8 cellular contexts compared by ENCODE assay signal in genomic region chrX:45758738-45759397, GRCh38.
DNase-seq lines count a peak whose midpoint lies in the region; ATAC-seq and TF ChIP-seq lines count a peak whose summit lies in the region.

No MANE protein-coding gene starts in this region.

- peaks cover 60% of the 10 kb centered on the region for H3K36me3 ChIP-seq in osteoblast (ENCODE audit: insufficient read depth, low read length)
- no peaks in the 10 kb centered on the region for H3K36me3 ChIP-seq in prostate gland

- TF ChIP-seq CTCF in osteoblast (IDR thresholded peaks at IDR 0.05; ENCODE audit: extremely low read depth, low read depth, low read length) (no peak), prostate gland (IDR thresholded peaks at IDR 0.05) (no peak)

- peaks cover 76% of the 10 kb centered on the region for H3K4me1 Mint-ChIP-seq in activated T-helper 1 cell treated with anti-CD3 and anti-CD28 coated beads, Interleukin-12 subunit alpha, Interleukin-12 subunit beta, Interleukin-2, Interleukin-4 antibody, amounts not matched to agents 30 ng/mL and 10 ng/mL and 1 ng/mL, durations not matched to agents 14 hours and 24 hours and 36 hours (ENCODE audit: low read depth)

- no peak for TF ChIP-seq POLR2A in prostate gland (IDR thresholded peaks at IDR 0.05)

- peak overlapping the region; percentile 77 for H3K4me3 Mint-ChIP-seq in activated T-helper 1 cell treated with anti-CD3 and anti-CD28 coated beads, Interleukin-12 subunit alpha, Interleukin-12 subunit beta, Interleukin-2, Interleukin-4 antibody, amounts not matched to agents 30 ng/mL and 10 ng/mL and 1 ng/mL, durations not matched to agents 14 hours and 24 hours and 36 hours

- peak overlapping the region; percentile 76 for H3K27ac ChIP-seq in osteoblast (ENCODE audit: low read depth, low read length)
- H3K27ac ChIP-seq in prostate gland = no peak overlapping the region

- H3K9me3 ChIP-seq in osteoblast (ENCODE audit: low read depth, low read length) = no peaks in the 10 kb centered on the region
- no peaks in the 10 kb centered on the region for H3K9me3 ChIP-seq in prostate gland

- 48% methylated on average over 3 of the region's 3 CpGs for WGBS in prostate gland

- no peak overlapping the region for H2AFZ ChIP-seq in osteoblast (ENCODE audit: low read length)

- peak overlapping the region; percentile 48 for H3K4me3 ChIP-seq in osteoblast (ENCODE audit: insufficient read depth, low read length)
- no peak overlapping the region for H3K4me3 ChIP-seq in prostate gland

- peaks cover 90% of the 10 kb centered on the region for H3K79me2 ChIP-seq in osteoblast (ENCODE audit: insufficient read depth, low read length)

- H4K20me1 ChIP-seq in osteoblast (ENCODE audit: insufficient read depth, low read length) = peaks cover 25% of the 10 kb centered on the region

- H3K27me3 Mint-ChIP-seq in activated T-helper 1 cell treated with anti-CD3 and anti-CD28 coated beads, Interleukin-12 subunit alpha, Interleukin-12 subunit beta, Interleukin-2, Interleukin-4 antibody, amounts not matched to agents 30 ng/mL and 10 ng/mL and 1 ng/mL, durations not matched to agents 14 hours and 24 hours and 36 hours (ENCODE audit: insufficient read depth) = no peaks in the 10 kb centered on the region

- H3K27me3 ChIP-seq in osteoblast (ENCODE audit: insufficient read depth, low read length) = no peaks in the 10 kb centered on the region
- H3K27me3 ChIP-seq in prostate gland (replicated peaks; ENCODE audit: insufficient read depth) = no peaks in the 10 kb centered on the region

- H3K27ac Mint-ChIP-seq in activated T-helper 1 cell treated with anti-CD3 and anti-CD28 coated beads, Interleukin-12 subunit alpha, Interleukin-12 subunit beta, Interleukin-2, Interleukin-4 antibody, amounts not matched to agents 30 ng/mL and 10 ng/mL and 1 ng/mL, durations not matched to agents 14 hours and 24 hours and 36 hours = peak overlapping the region; percentile 96

- H3K9me3 Mint-ChIP-seq in activated T-helper 1 cell treated with anti-CD3 and anti-CD28 coated beads, Interleukin-12 subunit alpha, Interleukin-12 subunit beta, Interleukin-2, Interleukin-4 antibody, amounts not matched to agents 30 ng/mL and 10 ng/mL and 1 ng/mL, durations not matched to agents 14 hours and 24 hours and 36 hours = no peaks in the 10 kb centered on the region

- H3K4me2 ChIP-seq in osteoblast (ENCODE audit: insufficient read depth, low read length) = peak overlapping the region; percentile 75

- H3K4me1 ChIP-seq in osteoblast (ENCODE audit: insufficient read depth, low read length) (peaks cover 86% of the 10 kb centered on the region), prostate gland (replicated peaks) (no peaks in the 10 kb centered on the region)

- DNase-seq in CD1c-positive myeloid dendritic cell (ENCODE audit: extremely low spot score) (peak; percentile 69), osteoblast (ENCODE audit: insufficient read length, low spot score, missing footprints) (no peak), NCI-H1436 (lab: John Stamatoyannopoulos, UW) (no peak), prostate gland (ENCODE audit: low spot score) (no peak), putamen (ENCODE audit: low spot score) (no peak)
- peak; percentile 36 for DNase-seq in activated T-helper 1 cell treated with anti-CD3 and anti-CD28 coated beads, Interleukin-12 subunit alpha, Interleukin-12 subunit beta, Interleukin-2, Interleukin-4 antibody, amounts not matched to agents 30 ng/mL and 10 ng/mL and 1 ng/mL, durations not matched to agents 14 hours and 24 hours and 36 hours (ENCODE audit: low spot score)

- ATAC-seq in GM19452 (IDR thresholded peaks at IDR 0.05; ENCODE audit: unreplicated experiment) (peak; percentile 61), HG03457 (IDR thresholded peaks at IDR 0.05; ENCODE audit: unreplicated experiment) (peak; percentile 48)

- peaks cover 61% of the 10 kb centered on the region for H3K36me3 Mint-ChIP-seq in activated T-helper 1 cell treated with anti-CD3 and anti-CD28 coated beads, Interleukin-12 subunit alpha, Interleukin-12 subunit beta, Interleukin-2, Interleukin-4 antibody, amounts not matched to agents 30 ng/mL and 10 ng/mL and 1 ng/mL, durations not matched to agents 14 hours and 24 hours and 36 hours (ENCODE audit: low read depth)

- intact Hi-C loops in activated T-helper 1 cell treated with anti-CD3 and anti-CD28 coated beads, Interleukin-12 subunit alpha, Interleukin-12 subunit beta, Interleukin-2, Interleukin-4 antibody, amounts not matched to agents 30 ng/mL and 10 ng/mL and 1 ng/mL, durations not matched to agents 14 hours and 24 hours and 36 hours (cut with micrococcal nuclease) = loop anchor here (1.0 to 10.0 kb wide), 11 partner anchors 8 to 953 kb away; no protein-coding TSS in a partner anchor
- intact Hi-C loops in prostate gland (cut with DNase I) = no loop called here

Comparison
In these comparisons a context has a peak if more than half of its experiments do, and no peak if none do; other contexts are left out.
1. DNase-seq: peak in CD1c-positive myeloid dendritic cell (single experiment) and activated T-helper 1 cell treated with anti-CD3 and anti-CD28 coated beads, Interleukin-12 subunit alpha, Interleukin-12 subunit beta, Interleukin-2, Interleukin-4 antibody, amounts not matched to agents 30 ng/mL and 10 ng/mL and 1 ng/mL, durations not matched to agents 14 hours and 24 hours and 36 hours (single experiment); none in osteoblast (single experiment), NCI-H1436 (single experiment), prostate gland (single experiment) and putamen (single experiment).